Comparison of ENCODE assay signal across 24 cellular contexts in genomic region chr2:74259191-74259590, GRCh38.
"Had no signal": no experiment of that assay in that cellular context is flagged by ENCODE, and none has a peak within 500 bp of the region (broad histone marks: within the 10 kb centered on the region; RNA-seq: fewer than 3 reads in every experiment).

No MANE protein-coding gene starts in this region.

- H3K36me3 ChIP-seq: colonic mucosa, gastrocnemius medialis, prostate gland, right atrium auricular region had no signal

- ATAC-seq: gastrocnemius medialis; naive thymus-derived CD8-positive, alpha-beta T cell; sciatic nerve; stimulated activated effector memory CD8-positive, alpha-beta T cell treated with anti-CD3 and anti-CD28 coated beads, Interleukin-12 subunit alpha, Interleukin-12 subunit beta, amount 100 ng/mL, for 72 hours had no signal

- H3K27ac ChIP-seq: colonic mucosa, epithelial cell of prostate, gastrocnemius medialis, prostate gland, right atrium auricular region, stomach, tibial artery had no signal

- H3K27me3 ChIP-seq: colonic mucosa, gastrocnemius medialis, right atrium auricular region, stomach, tibial artery had no signal

- DNase-seq: colonic mucosa; effector CD8-positive, alpha-beta T cell; endodermal cell; foreskin fibroblast; gastrocnemius medialis; head of caudate nucleus; mesenchymal stem cell; midbrain; naive thymus-derived CD8-positive, alpha-beta T cell; nephron progenitor cell; nucleus accumbens; stimulated activated CD4-positive, alpha-beta T cell treated with anti-CD3 and anti-CD28 coated beads, Interleukin-12 subunit alpha, Interleukin-12 subunit beta, amount 100 ng/mL, for 4 hours; stimulated activated CD4-positive, alpha-beta T cell treated with anti-CD3 and anti-CD28 coated beads, Interleukin-1b, Interleukin-23, amount 100 ng/mL, for 48 hours; stimulated activated CD4-positive, alpha-beta T cell treated with anti-CD3 and anti-CD28 coated beads, Interleukin-4, amount 100 ng/mL, for 24 hours; stimulated activated naive CD4-positive, alpha-beta T cell treated with Interleukin-2 at 50 U/mL for 16 hours; stomach had no signal

- H3K4me1 ChIP-seq: colonic mucosa, gastrocnemius medialis, prostate gland, right atrium auricular region, stomach had no signal

- H3K9me3 ChIP-seq: colonic mucosa, gastrocnemius medialis, prostate gland, right atrium auricular region, stomach, tibial artery had no signal

- H3K4me3 ChIP-seq: colonic mucosa, gastrocnemius medialis, lung, prostate gland, right atrium auricular region, smooth muscle cell, stomach, tibial artery had no signal
